In genomic region chr2:62972601-62973000, GRCh38 we compare ENCODE assay signal across 23 cellular contexts.
DNase-seq lines count a peak whose midpoint lies in the region; ATAC-seq and TF ChIP-seq lines count a peak whose summit lies in the region.
"Had no signal": no experiment of that assay in that cellular context is flagged by ENCODE, and none has a peak within 500 bp of the region (broad histone marks: within the 10 kb centered on the region; RNA-seq: fewer than 3 reads in every experiment).

No MANE protein-coding gene starts in this region.

- H3K9me3 Mint-ChIP-seq in GM23338 = no peaks in the 10 kb centered on the region
- H3K9me3 Mint-ChIP-seq in naive thymus-derived CD8-positive, alpha-beta T cell = no peaks in the 10 kb centered on the region

- no peaks in the 10 kb centered on the region for H4K20me1 ChIP-seq in GM23338 (replicated peaks; ENCODE audit: insufficient read depth)

- H3K4me3 Mint-ChIP-seq in GM23338 = no peak overlapping the region
- H3K4me3 Mint-ChIP-seq in naive thymus-derived CD8-positive, alpha-beta T cell = no peak overlapping the region
- H3K4me3 Mint-ChIP-seq: CD4-positive, CD25-positive, alpha-beta regulatory T cell; IgD-negative memory B cell had no signal

- no peak for ATAC-seq in GM23338
- ATAC-seq in left colon = peak; percentile 34
- no peak for ATAC-seq in naive thymus-derived CD8-positive, alpha-beta T cell
- no peak for ATAC-seq in GM21447 (IDR thresholded peaks at IDR 0.05; ENCODE audit: unreplicated experiment)
- ATAC-seq: GM12878 had no signal

- H3K36me3 ChIP-seq in GM23338 (ENCODE audit: insufficient read depth) = no peaks in the 10 kb centered on the region
- H3K36me3 ChIP-seq: BE2C, MG63 had no signal

- H3K27me3 ChIP-seq in GM23338 (ENCODE audit: insufficient read depth) = no peaks in the 10 kb centered on the region
- H3K27me3 ChIP-seq: BE2C, MG63 had no signal

- H3K27ac ChIP-seq in GM23338 (ENCODE audit: low read depth) = no peak overlapping the region
- H3K27ac ChIP-seq: HL-60 had no signal

- H3K4me2 ChIP-seq in GM23338 = no peak overlapping the region

- no peak overlapping the region for H2AFZ ChIP-seq in GM23338

- H3K4me3 ChIP-seq in GM23338 (no peak overlapping the region), LNCaP clone FGC (ENCODE audit: low read depth, low read length) (no peak overlapping the region)
- H3K4me3 ChIP-seq: GM12878, MG63 had no signal

- peaks cover 23% of the 10 kb centered on the region for H3K4me1 Mint-ChIP-seq in GM23338
- peaks cover 0 to 1% (median 0%) of the 10 kb centered on the region in 4 donors for H3K4me1 Mint-ChIP-seq in naive thymus-derived CD8-positive, alpha-beta T cell
- H3K4me1 Mint-ChIP-seq: CD4-positive, CD25-positive, alpha-beta regulatory T cell; IgD-negative memory B cell had no signal

- no peaks in the 10 kb centered on the region for H3F3A ChIP-seq in GM23338 (replicated peaks; ENCODE audit: low read depth)

- intact Hi-C loops in left colon (cut with DNase I, micrococcal nuclease) = no loop called here

- no peak for TF ChIP-seq CTCF in GM23338 (conservative IDR thresholded peaks at IDR 0.05; ENCODE audit: low read depth in 2 of 2)
- TF ChIP-seq CTCF in LNCaP clone FGC (IDR thresholded peaks at IDR 0.05; ENCODE audit: control insufficient read depth, extremely low read depth, insufficient read depth) = no peak

- no peaks in the 10 kb centered on the region for H3K79me2 ChIP-seq in GM23338 (replicated peaks; ENCODE audit: insufficient read depth)

- no peaks in the 10 kb centered on the region for H3K9me2 ChIP-seq in GM23338 (ENCODE audit: insufficient read depth)

- POLR2A ChIA-PET in naive thymus-derived CD8-positive, alpha-beta T cell (lab: Charles Lee) = no interaction called here

- DNase-seq in GM23338 (ENCODE audit: low spot score) (no peak), LNCaP clone FGC (ENCODE audit: low read depth) (peak; percentile 46), NCI-H69 (lab: John Stamatoyannopoulos, UW) (peak; percentile 35), left colon (no peak)
- DNase-seq in naive thymus-derived CD8-positive, alpha-beta T cell = no peak
- no peak for DNase-seq in activated CD4-positive, alpha-beta T cell treated with anti-CD3 and anti-CD28 coated beads, Interleukin-2, amount 50 U/mL, for 4 hours
- DNase-seq: BE2C; CD4-positive, CD25-positive, alpha-beta regulatory T cell; COR-L47; DMS53; EL; GOT3; Karpas-422; MG63; NCI-H1048; NCI-H1694 treated with DMSO at 0.1 percent for 48 hours; NCI-H2107; NCI-H446; NCI-H526 treated with DMSO at 0.1 percent for 48 hours had no signal

- peaks cover 11% of the 10 kb centered on the region; the same call in 1 of the 2 replicates for H3K4me1 ChIP-seq in GM23338 (ENCODE audit: insufficient read depth)
- H3K4me1 ChIP-seq: BE2C had no signal

- H3K27ac Mint-ChIP-seq in GM23338 = peak overlapping the region; percentile 19; the same call in 1 of the 2 replicates
- H3K27ac Mint-ChIP-seq in naive thymus-derived CD8-positive, alpha-beta T cell = no peak overlapping the region
- H3K27ac Mint-ChIP-seq: CD4-positive, CD25-positive, alpha-beta regulatory T cell; IgD-negative memory B cell had no signal

- H3K36me3 Mint-ChIP-seq in GM23338 (ENCODE audit: low read depth) = peaks cover 6% of the 10 kb centered on the region; the same call in 1 of the 3 replicates
- H3K36me3 Mint-ChIP-seq in naive thymus-derived CD8-positive, alpha-beta T cell = peaks cover 0 to 20% (median 9%) of the 10 kb centered on the region in 3 donors
- H3K36me3 Mint-ChIP-seq: IgD-negative memory B cell had no signal

- peaks cover 3% of the 10 kb centered on the region for H3K27me3 Mint-ChIP-seq in GM23338 (ENCODE audit: insufficient read depth, low read depth, poor library complexity)
- no peaks in the 10 kb centered on the region for H3K27me3 Mint-ChIP-seq in naive thymus-derived CD8-positive, alpha-beta T cell
- H3K27me3 Mint-ChIP-seq: CD4-positive, CD25-positive, alpha-beta regulatory T cell; IgD-negative memory B cell had no signal

TF ChIP-seq in GM23338, 12 proteins besides CTCF, POLR2A, EP300 and RAD21:
- no peak for TF ChIP-seq EZH2 (IDR thresholded peaks at IDR 0.05; ENCODE audit: low read depth, unreplicated experiment)
- TF ChIP-seq REST (IDR thresholded peaks at IDR 0.05; ENCODE audit: unreplicated experiment) = no peak
- no peak for TF ChIP-seq ETS1 (IDR thresholded peaks at IDR 0.05)
- TF ChIP-seq POLR2AphosphoS5 (IDR thresholded peaks at IDR 0.05; ENCODE audit: low read depth) = no peak
- TF ChIP-seq ZNF114 (CRISPR knock-in tag; IDR thresholded peaks at IDR 0.05) = no peak
- no peak for TF ChIP-seq STAT1 (IDR thresholded peaks at IDR 0.05; ENCODE audit: unreplicated experiment)
- TF ChIP-seq CREB1 (CRISPR knock-in tag; IDR thresholded peaks at IDR 0.05; ENCODE audit: low read depth) = no peak
- TF ChIP-seq EZH2phosphoT487 (IDR thresholded peaks at IDR 0.05; ENCODE audit: unreplicated experiment) = no peak
- no peak for TF ChIP-seq JUNB (IDR thresholded peaks at IDR 0.05; ENCODE audit: unreplicated experiment)
- TF ChIP-seq NANOG (IDR thresholded peaks at IDR 0.05; ENCODE audit: borderline replicate concordance) = no peak

Comparison
In these comparisons a context has a peak if more than half of its experiments do, and no peak if none do; other contexts are left out.
1. DNase-seq: peak in LNCaP clone FGC (single experiment) and NCI-H69 (single experiment); none in GM23338 (single experiment), left colon (0 of 2), naive thymus-derived CD8-positive, alpha-beta T cell (0 of 10) and activated CD4-positive, alpha-beta T cell treated with anti-CD3 and anti-CD28 coated beads, Interleukin-2, amount 50 U/mL, for 4 hours (0 of 2).